ENCODE assay signal across 22 cellular contexts in genomic region chr21:38858429-38859205, GRCh38.
"Had no signal": no experiment of that assay in that cellular context is flagged by ENCODE, and none has a peak within 500 bp of the region (broad histone marks: within the 10 kb centered on the region; RNA-seq: fewer than 3 reads in every experiment).

No MANE protein-coding gene starts in this region.

- H3K4me1 ChIP-seq: body of pancreas, upper lobe of left lung had no signal

- H3K36me3 ChIP-seq: upper lobe of left lung had no signal

- FAIRE-seq: small intestine had no signal

- DNase-seq: activated CD4-positive, alpha-beta T cell treated with anti-CD3 and anti-CD28 coated beads for 36 hours; activated CD8-positive, alpha-beta memory T cell treated with anti-CD3 and anti-CD28 coated beads, Interleukin-2, amount 50 U/mL, for 4 hours; activated CD8-positive, alpha-beta T cell treated with anti-CD3 and anti-CD28 coated beads, Interleukin-2, amount 10 ng/mL, durations not matched to agents 7 days and 5 days; activated effector memory CD4-positive, alpha-beta T cell treated with anti-CD3 and anti-CD28 coated beads, Interleukin-2, amount 50 U/mL, for 16 hours; activated T-cell treated with anti-CD3 and anti-CD28 coated beads, Interleukin-2, amount 50 U/mL, for 48 hours; amniotic stem cell; body of pancreas; caudate nucleus; cortex of kidney; effector CD8-positive, alpha-beta T cell; foreskin melanocyte; head of caudate nucleus; immature natural killer cell; mesendoderm; natural killer cell; nucleus accumbens; right cardiac atrium; small intestine; stimulated activated CD4-positive, alpha-beta T cell treated with anti-CD3 and anti-CD28 coated beads, Interleukin-4, amount 100 ng/mL, for 4 hours; stimulated activated CD8-positive, alpha-beta memory T cell treated with anti-CD3 and anti-CD28 coated beads, Interleukin-4, amount 100 ng/mL, for 48 hours; upper lobe of left lung had no signal

- H3K27ac ChIP-seq: body of pancreas, upper lobe of left lung, VCaP had no signal

- H3K27me3 ChIP-seq: body of pancreas, upper lobe of left lung had no signal

- ATAC-seq: activated CD4-positive, alpha-beta T cell treated with anti-CD3 and anti-CD28 coated beads for 36 hours; activated CD8-positive, alpha-beta T cell treated with anti-CD3 and anti-CD28 coated beads, Interleukin-2, amount 10 ng/mL, durations not matched to agents 7 days and 5 days; body of pancreas; natural killer cell; right cardiac atrium had no signal

- H3K4me3 ChIP-seq: body of pancreas, upper lobe of left lung had no signal

- H3K9me3 ChIP-seq: body of pancreas, upper lobe of left lung had no signal
